ENCODE assay signal across 8 cellular contexts in genomic region chrX:110082156-110082555, GRCh38.
DNase-seq lines count a peak whose midpoint lies in the region; ATAC-seq and TF ChIP-seq lines count a peak whose summit lies in the region.

No MANE protein-coding gene starts in this region.

- peaks cover 39% of the 10 kb centered on the region for H3K4me1 ChIP-seq in left ventricle myocardium inferior
- H3K4me1 ChIP-seq in suprapubic skin = peaks cover 8% of the 10 kb centered on the region

- no peak overlapping the region for H3K4me3 ChIP-seq in left ventricle myocardium inferior
- H3K4me3 ChIP-seq in suprapubic skin = no peak overlapping the region

- H3K27me3 ChIP-seq in left ventricle myocardium inferior (ENCODE audit: low read depth) (no peaks in the 10 kb centered on the region), suprapubic skin (no peaks in the 10 kb centered on the region)

- no peak for TF ChIP-seq EP300 in suprapubic skin (IDR thresholded peaks at IDR 0.05)

- no peak for TF ChIP-seq CTCF in left ventricle myocardium inferior (IDR thresholded peaks at IDR 0.05; ENCODE audit: borderline replicate concordance)
- no peak for TF ChIP-seq CTCF in suprapubic skin (IDR thresholded peaks at IDR 0.05)

- H3K9me3 ChIP-seq in left ventricle myocardium inferior (replicated peaks) (no peaks in the 10 kb centered on the region), suprapubic skin (no peaks in the 10 kb centered on the region)

- no peaks in the 10 kb centered on the region for H3K36me3 ChIP-seq in left ventricle myocardium inferior
- no peaks in the 10 kb centered on the region for H3K36me3 ChIP-seq in suprapubic skin

- H3K27ac ChIP-seq in angular gyrus (ENCODE audit: low read depth, low read length) = peak overlapping the region; percentile 19
- H3K27ac ChIP-seq in left ventricle myocardium inferior (replicated peaks) = peak overlapping the region; percentile 81
- peak overlapping the region; percentile 59 for H3K27ac ChIP-seq in suprapubic skin

- intact Hi-C loops in left ventricle myocardium inferior (cut with micrococcal nuclease) = no loop called here

- 29% methylated on average over 4 of the region's 4 CpGs for WGBS in suprapubic skin

- DNase-seq in NCI-H1105 treated with DMSO at 0.1 percent for 48 hours (lab: John Stamatoyannopoulos, UW) (peak; percentile 38), NCI-H1105 (lab: John Stamatoyannopoulos, UW) (no peak), left ventricle myocardium inferior (no peak), suprapubic skin (ENCODE audit: low spot score in 2 of 2) (no peak), epidermal melanocyte (ENCODE audit: insufficient read length, low spot score) (no peak)

- ATAC-seq in GM19023 (IDR thresholded peaks at IDR 0.05; ENCODE audit: unreplicated experiment) (no peak), GM19035 (IDR thresholded peaks at IDR 0.05; ENCODE audit: unreplicated experiment) (no peak)

- TF ChIP-seq POLR2A in suprapubic skin (IDR thresholded peaks at IDR 0.05) = no peak

Comparison
In these comparisons a context has a peak if more than half of its experiments do, and no peak if none do; other contexts are left out.
1. H3K27ac ChIP-seq: peak in every context shown above with its lines; median percentile 81 in left ventricle myocardium inferior; 59 in suprapubic skin; 19 in angular gyrus.